Comparison of ENCODE assay signal across 9 cellular contexts in genomic region chr22:20566420-20567260, GRCh38. TPM values are rescaled to one million over a fixed set of nuclear protein-coding genes. Genes with fewer than 3 reads are reported as not detected.
DNase-seq lines count a peak whose midpoint lies in the region; ATAC-seq and TF ChIP-seq lines count a peak whose summit lies in the region.
"Had no signal": no experiment of that assay in that cellular context is flagged by ENCODE, and none has a peak within 500 bp of the region (broad histone marks: within the 10 kb centered on the region; RNA-seq: fewer than 3 reads in every experiment).

No MANE protein-coding gene starts in this region.

- intact Hi-C loops in activated CD8-positive, alpha-beta T cell treated with anti-CD3 and anti-CD28 coated beads for 36 hours (cut with micrococcal nuclease), result no loop called here

- peak; percentile 65 for DNase-seq in GM04503 (ENCODE audit: low read depth)
- peak; percentile 69 for DNase-seq in activated CD8-positive, alpha-beta T cell treated with anti-CD3 and anti-CD28 coated beads for 36 hours
- DNase-seq in stimulated activated CD4-positive, alpha-beta T cell treated with anti-CD3 and anti-CD28 coated beads, Interleukin-15, amount 100 ng/mL, for 1 hour (ENCODE audit: low read depth in 1 of 2, low spot score in 1 of 2), result peak; percentile 14 to 53
- no peak for DNase-seq in H4 (ENCODE audit: low spot score)
- no peak for DNase-seq in COR-L47 (lab: John Stamatoyannopoulos, UW)

- 53 to 57% methylated on average over 14 of the region's 14 CpGs for WGBS in esophagus, 2 donors

- CTCF ChIA-PET in activated CD8-positive, alpha-beta T cell treated with anti-CD3 and anti-CD28 coated beads for 36 hours (lab: Charles Lee), result interaction anchor here (1.2 to 12.5 kb wide), 4 partner anchors 9 to 59 kb away, joined by 3 to 234 read pairs (median 4); partner anchors contain the start of gene MED15

- no peak overlapping the region for H3K4me3 Mint-ChIP-seq in activated CD8-positive, alpha-beta T cell treated with anti-CD3 and anti-CD28 coated beads for 36 hours

- H3K9me3 Mint-ChIP-seq in activated CD8-positive, alpha-beta T cell treated with anti-CD3 and anti-CD28 coated beads for 36 hours, result no peaks in the 10 kb centered on the region

- peaks cover 77% of the 10 kb centered on the region for H3K36me3 Mint-ChIP-seq in activated CD8-positive, alpha-beta T cell treated with anti-CD3 and anti-CD28 coated beads for 36 hours (ENCODE audit: low read depth)

- H3K4me3 ChIP-seq in esophagus (ENCODE audit: low read depth in 1 of 2, low read length in 2 of 2), result peak overlapping the region in 1 of 2 donors; percentile 4
- H3K4me3 ChIP-seq: right lobe of liver had no signal

- H3K4me1 Mint-ChIP-seq in activated CD8-positive, alpha-beta T cell treated with anti-CD3 and anti-CD28 coated beads for 36 hours (ENCODE audit: low read depth), result peaks cover 87% of the 10 kb centered on the region

- peak overlapping the region; percentile 74 to 79 for H3K27ac ChIP-seq in esophagus (ENCODE audit: low read depth in 2 of 2, low read length in 1 of 2)
- H3K27ac ChIP-seq: right lobe of liver had no signal

- peak; percentile 32 for ATAC-seq in activated CD8-positive, alpha-beta T cell treated with anti-CD3 and anti-CD28 coated beads for 36 hours
- ATAC-seq in GM18867 (IDR thresholded peaks at IDR 0.05; ENCODE audit: unreplicated experiment) (no peak), HG02884 (IDR thresholded peaks at IDR 0.05; ENCODE audit: unreplicated experiment) (no peak)

- H3K27me3 Mint-ChIP-seq in activated CD8-positive, alpha-beta T cell treated with anti-CD3 and anti-CD28 coated beads for 36 hours, result no peaks in the 10 kb centered on the region

- TF ChIP-seq CTCF in activated CD8-positive, alpha-beta T cell treated with anti-CD3 and anti-CD28 coated beads for 36 hours (IDR thresholded peaks at IDR 0.05), result no peak

- no peaks in the 10 kb centered on the region for H3K27me3 ChIP-seq in esophagus (ENCODE audit: control insufficient read depth in 1 of 2, insufficient read depth in 2 of 2, low read length in 2 of 2)
- H3K27me3 ChIP-seq: right lobe of liver had no signal

- no peak overlapping the region for H3K27ac Mint-ChIP-seq in activated CD8-positive, alpha-beta T cell treated with anti-CD3 and anti-CD28 coated beads for 36 hours

- H3K36me3 ChIP-seq in esophagus (ENCODE audit: control insufficient read depth in 2 of 2, insufficient read depth in 2 of 2, low read length in 1 of 2), result peaks cover 15 to 41% of the 10 kb centered on the region in 2 donors

- POLR2A ChIA-PET in activated CD8-positive, alpha-beta T cell treated with anti-CD3 and anti-CD28 coated beads for 36 hours (lab: Charles Lee), result interaction anchor here (1.0 to 3.6 kb wide), 4 partner anchors 10 to 59 kb away, joined by 6 to 25 read pairs (median 12); partner anchors contain the start of gene MED15

- peaks cover 13 to 39% of the 10 kb centered on the region in 2 donors for H3K4me1 ChIP-seq in esophagus (ENCODE audit: control insufficient read depth in 2 of 2, insufficient read depth in 2 of 2, low read length in 1 of 2)
- H3K4me1 ChIP-seq: right lobe of liver had no signal

- no peaks in the 10 kb centered on the region for H3K9me3 ChIP-seq in esophagus (ENCODE audit: control insufficient read depth in 2 of 2, insufficient read depth in 1 of 2, low read depth in 1 of 2, low read length in 1 of 2)
- H3K9me3 ChIP-seq: right lobe of liver had no signal

RNA-seq across cellular contexts. Expression of gene MED15, which starts 59.2 kb away (rescaled TPM):
- 100 to 1,000 TPM; 110 to 118 TPM for total RNA-seq in activated CD8-positive, alpha-beta T cell treated with anti-CD3 and anti-CD28 coated beads for 36 hours
- 10 to 100 TPM; 31.0 to 55.9 TPM for polyA plus RNA-seq in esophagus
- total RNA-seq in H4 (2014; rRNA removed; shearing (Covaris generic)), result 5.7 and 9.1 TPM in 2 replicates

Comparison
In these comparisons a context has a peak if more than half of its experiments do, and no peak if none do; other contexts are left out.
1. DNase-seq: peak in GM04503 (single experiment), activated CD8-positive, alpha-beta T cell treated with anti-CD3 and anti-CD28 coated beads for 36 hours (single experiment) and stimulated activated CD4-positive, alpha-beta T cell treated with anti-CD3 and anti-CD28 coated beads, Interleukin-15, amount 100 ng/mL, for 1 hour (2 of 2); none in H4 (single experiment) and COR-L47 (single experiment).
2. RNA of gene MED15, which starts 59.2 kb away (total RNA-seq): 110 to 118 TPM in activated CD8-positive, alpha-beta T cell treated with anti-CD3 and anti-CD28 coated beads for 36 hours; 5.7 to 9.1 TPM in H4; every median in the first group is over 10 times any median in the second.